Comparison of ENCODE assay signal across 1 cellular context in genomic region chr6:78670802-78671201, GRCh38.
TF ChIP-seq lines count a peak whose summit lies in the region.

No MANE protein-coding gene starts in this region.

TF ChIP-seq in GM23338, 12 proteins besides CTCF, POLR2A, EP300 and RAD21 (continued from another document):
- no peak for TF ChIP-seq JUNB (IDR thresholded peaks at IDR 0.05; ENCODE audit: unreplicated experiment)
- TF ChIP-seq CREB1 (CRISPR knock-in tag; IDR thresholded peaks at IDR 0.05; ENCODE audit: low read depth) = no peak
- TF ChIP-seq ZNF462 (CRISPR knock-in tag; IDR thresholded peaks at IDR 0.05) = no peak
- no peak for TF ChIP-seq ETS1 (IDR thresholded peaks at IDR 0.05)
- TF ChIP-seq STAT1 (IDR thresholded peaks at IDR 0.05; ENCODE audit: unreplicated experiment) = no peak
